ENCODE assay signal across 9 cellular contexts in the genomic region with DNA sequence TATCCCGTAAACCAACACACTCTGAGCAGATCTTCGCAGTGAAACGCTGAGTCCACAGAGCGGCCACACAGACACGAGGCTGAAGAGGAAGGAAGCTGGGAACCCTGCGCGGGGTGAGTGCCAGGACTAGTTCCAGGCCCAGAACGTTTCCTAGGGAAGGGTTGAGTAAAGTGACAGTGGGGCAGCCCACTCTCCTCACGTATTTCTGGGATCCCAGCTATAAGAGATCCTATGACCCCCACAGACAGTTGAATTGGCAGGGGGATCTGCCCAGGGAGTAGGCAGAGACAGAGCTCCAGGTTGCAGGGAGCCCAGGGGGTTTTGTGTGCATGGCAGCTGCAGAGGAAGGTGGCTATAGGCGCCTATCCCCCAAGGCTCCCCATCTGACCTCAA. TPM values are rescaled to one million over a fixed set of nuclear protein-coding genes. Genes with fewer than 3 reads are reported as not detected.
DNase-seq lines count a peak whose midpoint lies in the region; ATAC-seq, FAIRE-seq and TF ChIP-seq lines count a peak whose summit lies in the region.
"Had no signal": no experiment of that assay in that cellular context is flagged by ENCODE, and none has a peak within 500 bp of the region (broad histone marks: within the 10 kb centered on the region; RNA-seq: fewer than 3 reads in every experiment).

No MANE protein-coding gene starts in this region.

- H3K27me3 ChIP-seq in H9 (ENCODE audit: insufficient read depth, low read length): no peaks in the 10 kb centered on the region
- no peaks in the 10 kb centered on the region for H3K27me3 ChIP-seq in K562 (ENCODE audit: control insufficient read depth in 2 of 2, insufficient read depth in 2 of 2, low read length in 2 of 2)
- no peaks in the 10 kb centered on the region for H3K27me3 ChIP-seq in iPS-15b (ENCODE audit: control insufficient read depth, insufficient read depth, low read length)

- no peak for TF ChIP-seq EP300 in K562 (IDR thresholded peaks at IDR 0.05; ENCODE audit: low read length)

- no TSS peak for BruUV-seq in K562 (replicated peaks; lab: Mats Ljungman, UMichigan)

- no peak overlapping the region for H4K5ac ChIP-seq in H9 (ENCODE audit: insufficient read length, low read depth, low read length)

- POLR2A ChIA-PET in K562 (lab: Yijun Ruan, JAX): interaction anchor here (0.7 to 1.2 kb wide), 6 partner anchors 10 to 284 kb away, joined by 3 to 5 read pairs (median 3); partner anchors contain the start of gene GTF2A1

- H3K4me3 Mint-ChIP-seq in H9: peak overlapping the region; percentile 83 to 85

- H4K91ac ChIP-seq in H9 (ENCODE audit: insufficient read length, low read depth, low read length): no peak overlapping the region

- H3K4me2 ChIP-seq in H9 (ENCODE audit: insufficient read depth, insufficient read length, low read length) (peak overlapping the region; percentile 57), K562 (ENCODE audit: insufficient read depth, low read length) (peak overlapping the region; percentile 84)

- CTCF ChIA-PET in K562 (lab: Yijun Ruan, JAX; ENCODE audit: low intra/inter-chr PET ratio): interaction anchor here (1.4 kb wide), 1 partner anchor 215 kb away, joined by 5 read pairs; the partner anchor contains the start of gene TSHR

- H3K27me3 Mint-ChIP-seq in H9 (ENCODE audit: low read depth): no peaks in the 10 kb centered on the region

- H4K8ac ChIP-seq in H9 (replicated peaks; ENCODE audit: insufficient read length, low read depth, low read length): no peak overlapping the region

- no peak overlapping the region for H2BK12ac ChIP-seq in H9 (ENCODE audit: insufficient read length, low read depth, low read length)

- no peak overlapping the region for H2AFZ ChIP-seq in H9 (ENCODE audit: low read length)
- H2AFZ ChIP-seq in K562 (ENCODE audit: low read depth, low read length): peak overlapping the region; percentile 100

- H3K4me3 ChIP-seq in K562 (peak overlapping the region; percentile 44), iPS-15b (ENCODE audit: low read depth, low read length) (peak overlapping the region; percentile 81)

- no peaks in the 10 kb centered on the region for H3K9me3 ChIP-seq in H9 (ENCODE audit: control insufficient read depth, low read depth, low read length)
- no peaks in the 10 kb centered on the region for H3K9me3 ChIP-seq in K562 (replicated peaks; ENCODE audit: control insufficient read depth, insufficient read depth, low read depth, low read length)
- no peaks in the 10 kb centered on the region for H3K9me3 ChIP-seq in iPS-15b (ENCODE audit: control insufficient read depth, insufficient read depth, low read length)

- no peak overlapping the region for H2BK5ac ChIP-seq in H9 (ENCODE audit: insufficient read length, low read length)

- ATAC-seq in K562 (peak; percentile 4), sciatic nerve (peak; percentile 84)

- intact Hi-C loops in K562 (cut with micrococcal nuclease) (loop anchor here (2.0 kb wide), 1 partner anchor 295 kb away; no protein-coding TSS in a partner anchor), sciatic nerve (cut with DNase I) (no loop called here)

- no peak overlapping the region for H2BK20ac ChIP-seq in H9 (ENCODE audit: low read depth, low read length, poor library complexity, severe bottlenecking)

- FAIRE-seq in K562 (lab: Jason Lieb, UNC): no peak
- FAIRE-seq: frontal cortex had no signal

- H3K18ac ChIP-seq in H9 (ENCODE audit: insufficient read length, low read depth, low read length): no peak overlapping the region

- H3K56ac ChIP-seq in H9 (ENCODE audit: insufficient read length, low read depth, low read length): no peak overlapping the region

- H3K9me3 Mint-ChIP-seq in H9: no peaks in the 10 kb centered on the region

- peak overlapping the region; percentile 85 for H3K9ac ChIP-seq in H9 (ENCODE audit: extremely low read depth, insufficient read length, low read length)
- H3K9ac ChIP-seq in K562 (ENCODE audit: insufficient read depth in 1 of 2, low read depth in 2 of 2, low read length in 2 of 2): peak overlapping the region; percentile 76 to 87; a peak in 3 of 4 replicates
- H3K9ac ChIP-seq in iPS-15b (ENCODE audit: low read depth, low read length): peak overlapping the region; percentile 74

- H3K36me3 ChIP-seq in K562 (ENCODE audit: control insufficient read depth, insufficient read depth, low read length): no peaks in the 10 kb centered on the region
- no peaks in the 10 kb centered on the region for H3K36me3 ChIP-seq in iPS-15b (ENCODE audit: control insufficient read depth, insufficient read depth, low read length)

- H3K79me2 ChIP-seq in H9 (ENCODE audit: insufficient read depth, low read length) (no peaks in the 10 kb centered on the region), K562 (ENCODE audit: control insufficient read depth, insufficient read depth, low read length) (no peaks in the 10 kb centered on the region)

- H3K27ac ChIP-seq in H9 (ENCODE audit: insufficient read length, low read depth, low read length) (no peak overlapping the region), K562 (ENCODE audit: extremely low read depth, low read depth, low read length) (peak overlapping the region; percentile 95; the same call in 2 of the 3 replicates)

- peaks cover 11% of the 10 kb centered on the region in 2 experiments for H3K4me1 Mint-ChIP-seq in H9

- WGBS in H9 (ENCODE audit: extremely low coverage, insufficient read length, low lambda C conversion rate): no CpG with 5 or more reads among the region's 10 CpGs
- 71% methylated on average over 2 of the region's 10 CpGs for WGBS in K562 (ENCODE audit: insufficient coverage, low coverage, missing lambda C conversion rate)

- H4K20me1 ChIP-seq in H9 (ENCODE audit: control insufficient read depth, insufficient read depth, insufficient read length) (peaks cover 2% of the 10 kb centered on the region), K562 (replicated peaks; ENCODE audit: control insufficient read depth, insufficient read depth, low read length) (no peaks in the 10 kb centered on the region)

- no peak overlapping the region for H3K4ac ChIP-seq in H9 (ENCODE audit: low read depth, low read length)

- no peak overlapping the region for H3T11ph ChIP-seq in H9 (ENCODE audit: low read length)

- TF ChIP-seq POLR2A in K562 (conservative IDR thresholded peaks at IDR 0.05): no peak

- H3K9me1 ChIP-seq in K562 (ENCODE audit: control insufficient read depth, insufficient read depth, low read length): no peaks in the 10 kb centered on the region

- peak overlapping the region in 2 of 3 experiments; percentile 94 to 97; a peak in 3 of 7 replicates for H3K27ac Mint-ChIP-seq in H9

- peaks cover 0 to 2% (median 2%) of the 10 kb centered on the region in 3 experiments; a peak in 2 of 7 replicates for H3K36me3 Mint-ChIP-seq in H9 (ENCODE audit: insufficient read depth in 1 of 3, low read depth in 3 of 3)

- no peaks in the 10 kb centered on the region for H3K79me1 ChIP-seq in H9 (ENCODE audit: insufficient read depth, low read depth, low read length, poor library complexity, severe bottlenecking)

- no peak overlapping the region for H3K23ac ChIP-seq in H9 (ENCODE audit: insufficient read length, low read depth, low read length)

- DNase-seq in NCI-H2227 (lab: John Stamatoyannopoulos, UW; ENCODE audit: unreplicated experiment): peak; percentile 22
- DNase-seq in NCI-H2227 treated with DMSO at 0.1 percent for 48 hours (lab: John Stamatoyannopoulos, UW): no peak
- DNase-seq in H9: peak; percentile 34
- DNase-seq in MV-4-11 (lab: John Stamatoyannopoulos, UW): peak; percentile 64
- DNase-seq in K562 (ENCODE audit: extremely low read depth in 1 of 4, low spot score in 3 of 4): no peak
- DNase-seq in sciatic nerve (ENCODE audit: low spot score): peak; percentile 81
- no peak for DNase-seq in mesenteric fat pad (ENCODE audit: low spot score)

- peaks cover 10% of the 10 kb centered on the region for H3K23me2 ChIP-seq in H9 (ENCODE audit: insufficient read length, low read depth, low read length, poor library complexity, severe bottlenecking)

- no peaks in the 10 kb centered on the region for H3K4me1 ChIP-seq in H9 (ENCODE audit: insufficient read depth, low read length)
- peaks cover 2 to 8% of the 10 kb centered on the region in 2 experiments; a peak in 4 of 5 replicates for H3K4me1 ChIP-seq in K562 (replicated peaks in 1 of 2; ENCODE audit: control insufficient read depth in 2 of 2, insufficient read depth in 2 of 2, low read length in 2 of 2)
- H3K4me1 ChIP-seq in iPS-15b (ENCODE audit: control insufficient read depth, insufficient read depth, low read length): no peaks in the 10 kb centered on the region

- no peak overlapping the region for H2AK5ac ChIP-seq in H9 (ENCODE audit: insufficient read length, low read length)

- no peak overlapping the region for H3K14ac ChIP-seq in H9 (ENCODE audit: insufficient read depth, low read length)

- no peak for TF ChIP-seq CTCF in H9 (conservative IDR thresholded peaks at IDR 0.05)
- TF ChIP-seq CTCF in K562 (IDR thresholded peaks at IDR 0.05 in 2 of 3, conservative IDR thresholded peaks at IDR 0.05 in 1 of 3; ENCODE audit: insufficient read depth in 2 of 3, low read depth in 1 of 3, low read length in 3 of 3): no peak

- no peak overlapping the region for H2BK15ac ChIP-seq in H9 (ENCODE audit: low read depth, low read length)

- in situ Hi-C loops in K562 (cut with MboI): no loop called here

- TF ChIP-seq RAD21 in K562 (CRISPR knock-in tag; conservative IDR thresholded peaks at IDR 0.05 in 1 of 2, IDR thresholded peaks at IDR 0.05 in 1 of 2): no peak

- no peak overlapping the region for H2BK120ac ChIP-seq in H9 (ENCODE audit: low read depth, low read length, poor library complexity, severe bottlenecking)

TF ChIP-seq in K562, 482 proteins besides CTCF, POLR2A, EP300 and RAD21 (continues in another document):
- TF ChIP-seq NCOR1 (IDR thresholded peaks at IDR 0.05): no peak

RNA-seq across cellular contexts. Expression of gene GTF2A1, which starts 51.1 kb away (rescaled TPM):
- total RNA-seq in H9 (2021) (40.1 and 43.0 TPM in 2 replicates), K562 (2014; rRNA removed) (14.4 and 14.7 TPM in 2 replicates), K562 (2014; rRNA removed; fragmentation: Illumina TruSeq; extraction: Trizol) (18.5 and 21.2 TPM in 2 replicates), K562 (2015; rRNA removed; fragmentation: Illumina TruSeq; extraction: Trizol) (16.4 and 18.0 TPM in 2 replicates), K562 (2021) (20.9 and 22.8 TPM in 2 replicates), sciatic nerve (34.0 TPM), mesenteric fat pad (24.7 TPM)
- 13.8 and 20.8 TPM in 2 replicates for total RNA-seq in K562 (2011; cell fraction: chromatin; rRNA removed; ENCODE audit: low replicate concordance)
- total RNA-seq in K562 (2011; cell fraction: nucleolus; rRNA removed): 3.3 and 5.3 TPM in 2 replicates
- 8.1 and 12.6 TPM in 2 replicates for total RNA-seq in K562 (2011; cell fraction: nucleoplasm; rRNA removed)
- polyA plus RNA-seq in K562 (2011; rRNA removed) (21.9 and 23.6 TPM in 2 replicates), K562 (2014; fragmentation: Illumina TruSeq; extraction: Trizol) (13.0 and 14.6 TPM in 2 replicates), K562 (2014; fragmentation: Nextera tagmentation; extraction: Ambion mirVana) (1 to 10 TPM; 3.4 to 5.2 TPM), K562 (2014; rRNA removed) (12.9 and 15.5 TPM in 2 replicates)
- polyA plus RNA-seq in K562 (2011; cell fraction: cytosol; rRNA removed): 15.7 and 21.9 TPM in 2 replicates
- 12.3 and 14.5 TPM in 2 replicates for polyA plus RNA-seq in K562 (2011; cell fraction: nucleus; rRNA removed)
- 8.3 and 10.1 TPM in 2 replicates for polyA plus RNA-seq in K562 (2012)
- polyA minus RNA-seq in K562 (2011; rRNA and poly(A)+ RNA removed): 44.1 and 54.7 TPM in 2 replicates
- polyA minus RNA-seq in K562 (2011; cell fraction: cytosol; rRNA and poly(A)+ RNA removed): 18.2 and 35.0 TPM in 2 replicates
- 4.4 and 8.8 TPM in 2 replicates for polyA minus RNA-seq in K562 (2011; cell fraction: nucleus; rRNA and poly(A)+ RNA removed)

Comparison
In these comparisons a context has a peak if more than half of its experiments do, and no peak if none do; other contexts are left out.
1. DNase-seq: peak in NCI-H2227 (single experiment), H9 (single experiment), MV-4-11 (single experiment) and sciatic nerve (single experiment); none in NCI-H2227 treated with DMSO at 0.1 percent for 48 hours (single experiment), K562 (0 of 4) and mesenteric fat pad (single experiment).
2. Peak in every context shown above with its lines, with median percentiles within 50 percentile points of each other: H3K9ac ChIP-seq.